Comparison of ENCODE assay signal across 8 cellular contexts in genomic region chr2:111312897-111313607, GRCh38.
DNase-seq lines count a peak whose midpoint lies in the region; ATAC-seq and TF ChIP-seq lines count a peak whose summit lies in the region.
"Not testable (repeated sequence)": the region's sequence is repeated elsewhere in the genome, so short reads cannot be mapped to it uniquely, and the experiment has no call there.

No MANE protein-coding gene starts in this region.

- intact Hi-C loops in left cardiac atrium (cut with DNase I); mucosa of descending colon (cut with DNase I, micrococcal nuclease): not testable (repeated sequence)

- H3K79me2 ChIP-seq in ACC112 (ENCODE audit: control insufficient read depth, insufficient read depth, low read length, unreplicated experiment); fibroblast of lung (ENCODE audit: control insufficient read depth, insufficient read depth, low read length): not testable (repeated sequence)

- peak; percentile 17 for DNase-seq in GM03348 (ENCODE audit: low spot score)
- peak; percentile 79 for DNase-seq in M059J (ENCODE audit: low read depth)
- DNase-seq in astrocyte of the spinal cord (ENCODE audit: low read depth, low spot score) = peak; percentile 74
- DNase-seq in fibroblast of lung (ENCODE audit: low read depth in 2 of 2) = peak; percentile 75 to 93
- peak; percentile 37 for DNase-seq in left cardiac atrium
- peak in 1 of 3 donors; percentile 28 for DNase-seq in mucosa of descending colon
- peak; percentile 25 for DNase-seq in retinal pigment epithelial cell (ENCODE audit: low read depth)

- peak; percentile 81 to 87 for ATAC-seq in left cardiac atrium
- ATAC-seq in mucosa of descending colon = peak; percentile 15

- not testable (repeated sequence) for H4K20me1 ChIP-seq in fibroblast of lung (ENCODE audit: control insufficient read depth, extremely low read depth, insufficient read depth, low read length)

- H3K4me2 ChIP-seq in fibroblast of lung (ENCODE audit: extremely low read depth, insufficient read depth, low read length) = not testable (repeated sequence)

- H3K27me3 ChIP-seq in ACC112 (ENCODE audit: insufficient read depth, low read length); fibroblast of lung (ENCODE audit: control insufficient read depth, insufficient read depth, low read length): not testable (repeated sequence)

- in situ Hi-C loops in astrocyte of the spinal cord (cut with HindIII; ENCODE audit: low sequenced_read_pairs) = not testable (repeated sequence)

- H3K9me3 ChIP-seq in fibroblast of lung (ENCODE audit: control insufficient read depth, insufficient read depth, low read depth, low read length); mucosa of descending colon: not testable (repeated sequence)

- H3K4me3 ChIP-seq in ACC112 (ENCODE audit: low read depth, low read length); astrocyte of the spinal cord (ENCODE audit: low read depth, low read length); fibroblast of lung (replicated peaks in 1 of 4; ENCODE audit: control extremely low read depth in 1 of 4, insufficient read depth in 1 of 4, low read depth in 3 of 4, low read length in 4 of 4); mucosa of descending colon; retinal pigment epithelial cell (ENCODE audit: low read length): not testable (repeated sequence)

- peaks cover 13% of the 10 kb centered on the region for H3K4me1 ChIP-seq in ACC112 (ENCODE audit: control insufficient read depth, insufficient read depth, low read length, unreplicated experiment)
- H3K4me1 ChIP-seq in fibroblast of lung (ENCODE audit: control insufficient read depth, extremely low read depth, insufficient read depth, low read length); mucosa of descending colon (ENCODE audit: low read depth): not testable (repeated sequence)

- not testable (repeated sequence) for H2AFZ ChIP-seq in ACC112 (ENCODE audit: low read length, unreplicated experiment); fibroblast of lung (ENCODE audit: low read length)

- not testable (repeated sequence) for H3K36me3 ChIP-seq in ACC112 (ENCODE audit: insufficient read depth, low read length); fibroblast of lung (ENCODE audit: control insufficient read depth, insufficient read depth, low read length); mucosa of descending colon (ENCODE audit: low read depth)

- not testable (repeated sequence) for H3K9ac ChIP-seq in fibroblast of lung (ENCODE audit: insufficient read depth, low read length)

- H3K27ac ChIP-seq in ACC112 (ENCODE audit: low read depth, low read length) = peak overlapping the region; percentile 64
- not testable (repeated sequence) for H3K27ac ChIP-seq in fibroblast of lung (ENCODE audit: insufficient read depth, low read length)

- TF ChIP-seq CTCF in astrocyte of the spinal cord (IDR thresholded peaks at IDR 0.05; ENCODE audit: low read depth, low read length); fibroblast of lung (conservative IDR thresholded peaks at IDR 0.05 in 1 of 2, IDR thresholded peaks at IDR 0.05 in 1 of 2; ENCODE audit: low read depth in 1 of 2, low read length in 2 of 2); mucosa of descending colon (IDR thresholded peaks at IDR 0.05); retinal pigment epithelial cell (conservative IDR thresholded peaks at IDR 0.05; ENCODE audit: low read depth, low read length): not testable (repeated sequence)
